ENCODE assay signal across 8 cellular contexts in genomic region chr2:12555012-12555645, GRCh38.
DNase-seq lines count a peak whose midpoint lies in the region; ATAC-seq lines count a peak whose summit lies in the region.

No MANE protein-coding gene starts in this region.

- H3K27ac ChIP-seq in trophoblast cell (ENCODE audit: low read depth, low read length): no peak overlapping the region

- H3K9me3 Mint-ChIP-seq in activated T-helper 1 cell treated with anti-CD3 and anti-CD28 coated beads, Interleukin-12 subunit alpha, Interleukin-12 subunit beta, Interleukin-2, Interleukin-4 antibody, amounts not matched to agents 30 ng/mL and 10 ng/mL and 1 ng/mL, durations not matched to agents 14 hours and 24 hours and 36 hours: peaks cover 7% of the 10 kb centered on the region

- H2AFZ ChIP-seq in trophoblast cell (ENCODE audit: insufficient read depth, low read length, poor library complexity): no peak overlapping the region

- peaks cover 41% of the 10 kb centered on the region for H3K4me1 Mint-ChIP-seq in activated T-helper 1 cell treated with anti-CD3 and anti-CD28 coated beads, Interleukin-12 subunit alpha, Interleukin-12 subunit beta, Interleukin-2, Interleukin-4 antibody, amounts not matched to agents 30 ng/mL and 10 ng/mL and 1 ng/mL, durations not matched to agents 14 hours and 24 hours and 36 hours (ENCODE audit: low read depth)

- peak; percentile 39 for ATAC-seq in HG03103 (IDR thresholded peaks at IDR 0.05; ENCODE audit: low read depth, unreplicated experiment)

- WGBS in trophoblast cell (ENCODE audit: extremely low coverage, insufficient coverage, insufficient read length): no CpG with 5 or more reads among the region's 2 CpGs

- H3K27me3 Mint-ChIP-seq in activated T-helper 1 cell treated with anti-CD3 and anti-CD28 coated beads, Interleukin-12 subunit alpha, Interleukin-12 subunit beta, Interleukin-2, Interleukin-4 antibody, amounts not matched to agents 30 ng/mL and 10 ng/mL and 1 ng/mL, durations not matched to agents 14 hours and 24 hours and 36 hours (ENCODE audit: insufficient read depth): no peaks in the 10 kb centered on the region

- H3K9ac ChIP-seq in trophoblast cell (ENCODE audit: low read length): no peak overlapping the region

- H4K8ac ChIP-seq in trophoblast cell (ENCODE audit: low read depth, low read length): no peak overlapping the region

- H4K12ac ChIP-seq in trophoblast cell (ENCODE audit: low read depth, low read length): no peak overlapping the region

- H3K27ac Mint-ChIP-seq in activated T-helper 1 cell treated with anti-CD3 and anti-CD28 coated beads, Interleukin-12 subunit alpha, Interleukin-12 subunit beta, Interleukin-2, Interleukin-4 antibody, amounts not matched to agents 30 ng/mL and 10 ng/mL and 1 ng/mL, durations not matched to agents 14 hours and 24 hours and 36 hours: peak overlapping the region; percentile 88

- H3K14ac ChIP-seq in trophoblast cell (ENCODE audit: low read length): no peak overlapping the region

- H3K4me1 ChIP-seq in trophoblast cell (ENCODE audit: control insufficient read depth in 1 of 2, insufficient read depth in 2 of 2, low read length in 2 of 2): no peaks in the 10 kb centered on the region

- no peaks in the 10 kb centered on the region for H3K36me3 Mint-ChIP-seq in activated T-helper 1 cell treated with anti-CD3 and anti-CD28 coated beads, Interleukin-12 subunit alpha, Interleukin-12 subunit beta, Interleukin-2, Interleukin-4 antibody, amounts not matched to agents 30 ng/mL and 10 ng/mL and 1 ng/mL, durations not matched to agents 14 hours and 24 hours and 36 hours (ENCODE audit: low read depth)

- intact Hi-C loops in activated T-helper 1 cell treated with anti-CD3 and anti-CD28 coated beads, Interleukin-12 subunit alpha, Interleukin-12 subunit beta, Interleukin-2, Interleukin-4 antibody, amounts not matched to agents 30 ng/mL and 10 ng/mL and 1 ng/mL, durations not matched to agents 14 hours and 24 hours and 36 hours (cut with micrococcal nuclease): loop anchor here (1.0 to 5.0 kb wide), 7 partner anchors 40 to 724 kb away; partner anchors contain the start of gene TRIB2

- H3K4me2 ChIP-seq in trophoblast cell (ENCODE audit: low read length): no peak overlapping the region

- no peak overlapping the region for H2AK5ac ChIP-seq in trophoblast cell (ENCODE audit: low read length)

- no peak overlapping the region for H4K91ac ChIP-seq in trophoblast cell (ENCODE audit: low read depth, low read length)

- no peak overlapping the region for H3K23ac ChIP-seq in trophoblast cell (ENCODE audit: low read length)

- no peak overlapping the region for H3K4me3 ChIP-seq in trophoblast cell (ENCODE audit: low read depth, low read length)

- H3K27me3 ChIP-seq in trophoblast cell (ENCODE audit: insufficient read depth, low read length): no peaks in the 10 kb centered on the region

- no peaks in the 10 kb centered on the region for H3K9me3 ChIP-seq in trophoblast cell (ENCODE audit: insufficient read depth, low read depth, low read length)

- no peaks in the 10 kb centered on the region for H3K79me2 ChIP-seq in trophoblast cell (ENCODE audit: control insufficient read depth, insufficient read depth, low read length, poor library complexity)

- no peak overlapping the region for H2BK5ac ChIP-seq in trophoblast cell (ENCODE audit: low read depth, low read length, poor library complexity)

- H3K79me1 ChIP-seq in trophoblast cell (ENCODE audit: low read length): no peaks in the 10 kb centered on the region

- H3K36me3 ChIP-seq in trophoblast cell (ENCODE audit: control insufficient read depth in 1 of 2, insufficient read depth in 2 of 2, low read length in 2 of 2): no peaks in the 10 kb centered on the region

- peak overlapping the region; percentile 44 for H3K4me3 Mint-ChIP-seq in activated T-helper 1 cell treated with anti-CD3 and anti-CD28 coated beads, Interleukin-12 subunit alpha, Interleukin-12 subunit beta, Interleukin-2, Interleukin-4 antibody, amounts not matched to agents 30 ng/mL and 10 ng/mL and 1 ng/mL, durations not matched to agents 14 hours and 24 hours and 36 hours

- DNase-seq in EH (ENCODE audit: low read depth): peak; percentile 78
- DNase-seq in activated T-helper 1 cell treated with anti-CD3 and anti-CD28 coated beads, Interleukin-12 subunit alpha, Interleukin-12 subunit beta, Interleukin-2, Interleukin-4 antibody, amounts not matched to agents 30 ng/mL and 10 ng/mL and 1 ng/mL, durations not matched to agents 14 hours and 24 hours and 36 hours (ENCODE audit: low spot score): no peak
- peak; percentile 91 for DNase-seq in kidney glomerular epithelial cell (lab: John Stamatoyannopoulos, UW)
- no peak for DNase-seq in trophoblast cell
- no peak for DNase-seq in DMS114 treated with DMSO at 0.1 percent for 48 hours (lab: John Stamatoyannopoulos, UW; ENCODE audit: unreplicated experiment)
- DNase-seq in NCI-H187 (lab: John Stamatoyannopoulos, UW): no peak
- no peak for DNase-seq in cerebellum (ENCODE audit: low spot score)

- H3K18ac ChIP-seq in trophoblast cell (ENCODE audit: low read length): no peak overlapping the region

- H3K4ac ChIP-seq in trophoblast cell (ENCODE audit: low read depth, low read length): no peak overlapping the region

- no peak overlapping the region for H2BK120ac ChIP-seq in trophoblast cell (ENCODE audit: insufficient read depth, low read length, poor library complexity)

- H2BK12ac ChIP-seq in trophoblast cell (ENCODE audit: low read length): no peak overlapping the region

Comparison
In these comparisons a context has a peak if more than half of its experiments do, and no peak if none do; other contexts are left out.
1. DNase-seq: peak in EH (single experiment) and kidney glomerular epithelial cell (single experiment); none in activated T-helper 1 cell treated with anti-CD3 and anti-CD28 coated beads, Interleukin-12 subunit alpha, Interleukin-12 subunit beta, Interleukin-2, Interleukin-4 antibody, amounts not matched to agents 30 ng/mL and 10 ng/mL and 1 ng/mL, durations not matched to agents 14 hours and 24 hours and 36 hours (single experiment), trophoblast cell (0 of 2), DMS114 treated with DMSO at 0.1 percent for 48 hours (single experiment), NCI-H187 (0 of 2) and cerebellum (single experiment).